Comparison of ENCODE assay signal across 19 cellular contexts in the genomic region with DNA sequence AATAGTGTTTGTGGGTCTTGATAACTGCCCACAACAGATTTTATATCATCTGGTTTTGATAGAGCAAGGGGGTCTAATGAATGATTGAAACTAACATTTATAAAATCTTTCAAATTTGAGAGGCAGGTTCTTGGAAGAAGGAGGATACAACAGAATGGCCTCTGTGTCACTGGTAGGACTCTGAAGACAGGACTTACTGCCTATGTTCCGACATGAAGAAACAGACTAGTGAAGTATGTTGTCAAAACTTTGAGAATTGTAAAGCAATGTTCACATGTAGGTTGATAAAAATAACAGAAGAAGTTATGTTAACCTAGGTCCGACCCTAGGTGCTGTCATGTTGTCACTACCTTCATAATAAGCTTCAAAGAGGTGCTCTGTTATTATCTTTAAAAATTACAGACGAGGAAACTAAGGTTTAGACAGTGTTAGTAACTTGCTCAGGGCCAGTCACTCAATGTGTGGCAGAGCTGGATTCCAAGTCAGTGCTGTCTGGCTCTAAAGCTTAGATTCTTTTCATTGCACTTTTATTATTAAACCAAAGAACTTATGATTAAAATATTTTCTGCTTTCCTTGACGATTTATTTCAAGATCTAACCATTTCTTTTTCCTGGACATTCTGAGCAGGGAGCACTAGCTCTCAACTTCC.
"Had no signal": no experiment of that assay in that cellular context is flagged by ENCODE, and none has a peak within 500 bp of the region (broad histone marks: within the 10 kb centered on the region; RNA-seq: fewer than 3 reads in every experiment).

No MANE protein-coding gene starts in this region.

- H3K27me3 Mint-ChIP-seq: naive thymus-derived CD8-positive, alpha-beta T cell had no signal

- H3K9me3 ChIP-seq: body of pancreas, esophagus muscularis mucosa, pancreas, sigmoid colon, transverse colon had no signal

- DNase-seq: activated CD4-positive, alpha-beta T cell treated with anti-CD3 and anti-CD28 coated beads for 4 hours; activated effector memory CD4-positive, alpha-beta T cell treated with Interleukin-2 at 50 U/mL for 16 hours; activated T-cell treated with anti-CD3 and anti-CD28 coated beads, Interleukin-2, amount 50 U/mL, for 4 hours; amygdala; body of pancreas; caudate nucleus; hippocampal formation; mammary epithelial cell; pancreas; sigmoid colon; stimulated activated CD4-positive, alpha-beta T cell treated with anti-CD3 and anti-CD28 coated beads, Interleukin-1b, Interleukin-23, amount 100 ng/mL, for 48 hours had no signal

- H3K9me3 Mint-ChIP-seq: activated CD8-positive, alpha-beta T cell treated with anti-CD3 and anti-CD28 coated beads for 36 hours; activated naive CD4-positive, alpha-beta T cell treated with anti-CD3 and anti-CD28 coated beads, Interleukin-2, amount 50 U/mL, for 72 hours; activated T-cell treated with anti-CD3 and anti-CD28 coated beads, Interleukin-2, amount 50 U/mL, for 4 hours; naive thymus-derived CD8-positive, alpha-beta T cell had no signal

- ATAC-seq: activated naive CD4-positive, alpha-beta T cell treated with anti-CD3 and anti-CD28 coated beads, Interleukin-2, amount 50 U/mL, for 72 hours; activated T-cell treated with anti-CD3 and anti-CD28 coated beads, Interleukin-2, amount 50 U/mL, for 4 hours; body of pancreas; left lobe of liver; pancreas had no signal

- H3K4me1 ChIP-seq: body of pancreas, esophagus muscularis mucosa, pancreas, sigmoid colon, transverse colon had no signal

- FAIRE-seq: colon, keratinocyte, pancreas had no signal

- H3K27ac Mint-ChIP-seq: activated CD8-positive, alpha-beta T cell treated with anti-CD3 and anti-CD28 coated beads for 36 hours; activated naive CD4-positive, alpha-beta T cell treated with anti-CD3 and anti-CD28 coated beads, Interleukin-2, amount 50 U/mL, for 72 hours had no signal

- H3K4me3 ChIP-seq: body of pancreas, esophagus muscularis mucosa, pancreas, sigmoid colon, transverse colon had no signal

- H3K27me3 ChIP-seq: body of pancreas, esophagus muscularis mucosa, pancreas, sigmoid colon, transverse colon had no signal

- H3K4me3 Mint-ChIP-seq: activated CD8-positive, alpha-beta T cell treated with anti-CD3 and anti-CD28 coated beads for 36 hours; activated T-cell treated with anti-CD3 and anti-CD28 coated beads, Interleukin-2, amount 50 U/mL, for 4 hours had no signal

- H3K36me3 Mint-ChIP-seq: activated naive CD4-positive, alpha-beta T cell treated with anti-CD3 and anti-CD28 coated beads, Interleukin-2, amount 50 U/mL, for 72 hours; naive thymus-derived CD8-positive, alpha-beta T cell had no signal

- H3K36me3 ChIP-seq: esophagus muscularis mucosa, pancreas, sigmoid colon, transverse colon had no signal

- H3K27ac ChIP-seq: body of pancreas, esophagus muscularis mucosa, pancreas, sigmoid colon had no signal
